24 cellular contexts compared by ENCODE assay signal in genomic region chr9:37399336-37399735, GRCh38. TPM values are rescaled to one million over a fixed set of nuclear protein-coding genes. Genes with fewer than 3 reads are reported as not detected.
A peak's percentile ranks its signal among the peaks of the same experiment; 100 is the strongest.
DNase-seq lines count a peak whose midpoint lies in the region; ATAC-seq and TF ChIP-seq lines count a peak whose summit lies in the region.
"Had no signal": no experiment of that assay in that cellular context is flagged by ENCODE, and none has a peak within 500 bp of the region (broad histone marks: within the 10 kb centered on the region; RNA-seq: fewer than 3 reads in every experiment).

No MANE protein-coding gene starts in this region.

- H2AFZ ChIP-seq in Karpas-422 (ENCODE audit: low read length): 0 out of 2 replicates have a peak overlapping the region, but pooled peaks have one; percentile 18
- H2AFZ ChIP-seq in SU-DHL-6 (ENCODE audit: low read depth, low read length, severe bottlenecking): no peak overlapping the region

- no peaks in the 10 kb centered on the region for H3K9me3 ChIP-seq in Karpas-422 (ENCODE audit: low read length)
- no peaks in the 10 kb centered on the region for H3K9me3 ChIP-seq in SU-DHL-6 (ENCODE audit: insufficient read depth, low read length)
- H3K9me3 ChIP-seq: HAP-1, MG63, Peyer's patch had no signal

- ATAC-seq in activated naive CD8-positive, alpha-beta T cell treated with anti-CD3 and anti-CD28 coated beads, Interleukin-2, amount 50 U/mL, for 24 hours: no peak
- peak; percentile 23 to 28 for ATAC-seq in stimulated activated naive B cell treated with anti-CD40 and anti-IgM and Interleukin-4, amounts not matched to agents 10 μg/mL and 1 μg/mL and 100 μg/mL, for 72 hours (replicated peaks)
- ATAC-seq in HG03159 (IDR thresholded peaks at IDR 0.05; ENCODE audit: unreplicated experiment): no peak
- ATAC-seq: K562 had no signal

- H3K4me1 Mint-ChIP-seq in activated naive CD8-positive, alpha-beta T cell treated with anti-CD3 and anti-CD28 coated beads, Interleukin-2, amount 50 U/mL, for 24 hours: peaks cover 16% of the 10 kb centered on the region
- peaks cover 4% of the 10 kb centered on the region for H3K4me1 Mint-ChIP-seq in activated naive CD8-positive, alpha-beta T cell treated with anti-CD3 and anti-CD28 coated beads for 36 hours
- H3K4me1 Mint-ChIP-seq in stimulated activated naive B cell treated with anti-CD40 and anti-IgM and Interleukin-4, amounts not matched to agents 10 μg/mL and 1 μg/mL and 100 μg/mL, for 72 hours: peaks cover 49 to 81% of the 10 kb centered on the region in 2 donors

- H4K20me1 ChIP-seq in Karpas-422 (ENCODE audit: insufficient read depth, low read depth, low read length) (no peaks in the 10 kb centered on the region), SU-DHL-6 (ENCODE audit: low read depth, low read length) (no peaks in the 10 kb centered on the region)

- in situ Hi-C loops in G401 (cut with HindIII; ENCODE audit: low sequenced_read_pairs): no loop called here

- H3K27ac ChIP-seq in Karpas-422 (ENCODE audit: low read length) (peak overlapping the region; percentile 80), SU-DHL-6 (ENCODE audit: low read depth, low read length) (peak overlapping the region; percentile 95)
- H3K27ac ChIP-seq: 22Rv1, Peyer's patch, SK-N-MC had no signal

- peak overlapping the region; percentile 30 for H3K27ac Mint-ChIP-seq in activated naive CD8-positive, alpha-beta T cell treated with anti-CD3 and anti-CD28 coated beads, Interleukin-2, amount 50 U/mL, for 24 hours
- no peak overlapping the region for H3K27ac Mint-ChIP-seq in activated naive CD8-positive, alpha-beta T cell treated with anti-CD3 and anti-CD28 coated beads for 36 hours
- peak overlapping the region; percentile 95 for H3K27ac Mint-ChIP-seq in stimulated activated naive B cell treated with anti-CD40 and anti-IgM and Interleukin-4, amounts not matched to agents 10 μg/mL and 1 μg/mL and 100 μg/mL, for 72 hours

- no peaks in the 10 kb centered on the region for H3K27me3 ChIP-seq in Karpas-422 (ENCODE audit: low read length)
- H3K27me3 ChIP-seq in SU-DHL-6 (ENCODE audit: low read length): no peaks in the 10 kb centered on the region
- H3K27me3 ChIP-seq: MG63, Peyer's patch had no signal

- H3K4me1 ChIP-seq in Karpas-422 (ENCODE audit: low read length): peaks cover 66% of the 10 kb centered on the region
- H3K4me1 ChIP-seq: HAP-1, Peyer's patch had no signal

- H3K79me2 ChIP-seq in Karpas-422 (ENCODE audit: low read length): no peaks in the 10 kb centered on the region
- H3K79me2 ChIP-seq in SU-DHL-6 (ENCODE audit: insufficient read depth, low read length): peaks cover 18% of the 10 kb centered on the region; the same call in 1 of the 2 replicates

- TF ChIP-seq CTCF in SU-DHL-6 (IDR thresholded peaks at IDR 0.05; ENCODE audit: insufficient read depth, low read length, poor library complexity, severe bottlenecking): no peak

- no peak for DNase-seq in activated naive CD8-positive, alpha-beta T cell treated with anti-CD3 and anti-CD28 coated beads, Interleukin-2, amount 50 U/mL, for 24 hours
- no peak for DNase-seq in activated naive CD8-positive, alpha-beta T cell treated with anti-CD3 and anti-CD28 coated beads for 36 hours
- DNase-seq in Karpas-422: peak; percentile 77
- DNase-seq in stimulated activated naive B cell treated with anti-CD40 and anti-IgM and Interleukin-4, amounts not matched to agents 10 μg/mL and 1 μg/mL and 100 μg/mL, for 72 hours: no peak
- no peak for DNase-seq in G401 (ENCODE audit: low spot score)
- DNase-seq in NCI-H345 (lab: John Stamatoyannopoulos, UW): no peak
- DNase-seq: ACHN; Calu3; DMS79 treated with DMSO at 0.1 percent for 48 hours; GOT3; MG63; NCI-H2029; NCI-H446 treated with DMSO at 0.1 percent for 48 hours; NCI-H82; NK-92 treated with Interleukin-12 subunit alpha and Interleukin-12 subunit beta, amount 100 ng/mL, for 24 hours; OCI-M1; Peyer's patch; SIG-M5 had no signal

- H3K36me3 ChIP-seq in Karpas-422 (ENCODE audit: insufficient read depth, low read length) (no peaks in the 10 kb centered on the region), SU-DHL-6 (ENCODE audit: low read length) (no peaks in the 10 kb centered on the region)
- H3K36me3 ChIP-seq: HAP-1, MG63, Peyer's patch had no signal

- H3K4me3 ChIP-seq in Karpas-422 (ENCODE audit: low read length): 0 out of 2 replicates have a peak overlapping the region, but pooled peaks have one; percentile 18
- H3K4me3 ChIP-seq in SU-DHL-6 (ENCODE audit: insufficient read depth, low read length, poor library complexity, severe bottlenecking): peak overlapping the region; percentile 17
- H3K4me3 ChIP-seq: HAP-1, K562, MG63, Peyer's patch, SK-N-MC had no signal

- no peaks in the 10 kb centered on the region for H3K36me3 Mint-ChIP-seq in activated naive CD8-positive, alpha-beta T cell treated with anti-CD3 and anti-CD28 coated beads, Interleukin-2, amount 50 U/mL, for 24 hours (ENCODE audit: low read depth)
- H3K36me3 Mint-ChIP-seq in activated naive CD8-positive, alpha-beta T cell treated with anti-CD3 and anti-CD28 coated beads for 36 hours: no peaks in the 10 kb centered on the region
- H3K36me3 Mint-ChIP-seq in stimulated activated naive B cell treated with anti-CD40 and anti-IgM and Interleukin-4, amounts not matched to agents 10 μg/mL and 1 μg/mL and 100 μg/mL, for 72 hours: peaks cover 4 to 20% of the 10 kb centered on the region in 2 donors

- peak overlapping the region; percentile 56 for H3K4me2 ChIP-seq in Karpas-422 (ENCODE audit: low read depth, low read length, poor library complexity, severe bottlenecking)
- peak overlapping the region; percentile 62 for H3K4me2 ChIP-seq in SU-DHL-6 (ENCODE audit: low read depth, low read length, poor library complexity, severe bottlenecking)

- H3K4me3 Mint-ChIP-seq in activated naive CD8-positive, alpha-beta T cell treated with anti-CD3 and anti-CD28 coated beads, Interleukin-2, amount 50 U/mL, for 24 hours: no peak overlapping the region
- no peak overlapping the region for H3K4me3 Mint-ChIP-seq in activated naive CD8-positive, alpha-beta T cell treated with anti-CD3 and anti-CD28 coated beads for 36 hours
- peak overlapping the region in 1 of 2 donors; percentile 69 for H3K4me3 Mint-ChIP-seq in stimulated activated naive B cell treated with anti-CD40 and anti-IgM and Interleukin-4, amounts not matched to agents 10 μg/mL and 1 μg/mL and 100 μg/mL, for 72 hours

- H3K9ac ChIP-seq in Karpas-422 (ENCODE audit: low read length) (peak overlapping the region; percentile 20; the same call in 1 of the 2 replicates), SU-DHL-6 (ENCODE audit: low read length) (peak overlapping the region; percentile 83)

- peaks cover 97% of the 10 kb centered on the region for H3F3A ChIP-seq in SU-DHL-6 (ENCODE audit: insufficient read depth)

- no peaks in the 10 kb centered on the region for H3K27me3 Mint-ChIP-seq in activated naive CD8-positive, alpha-beta T cell treated with anti-CD3 and anti-CD28 coated beads, Interleukin-2, amount 50 U/mL, for 24 hours
- H3K27me3 Mint-ChIP-seq in activated naive CD8-positive, alpha-beta T cell treated with anti-CD3 and anti-CD28 coated beads for 36 hours: no peaks in the 10 kb centered on the region
- no peaks in the 10 kb centered on the region for H3K27me3 Mint-ChIP-seq in stimulated activated naive B cell treated with anti-CD40 and anti-IgM and Interleukin-4, amounts not matched to agents 10 μg/mL and 1 μg/mL and 100 μg/mL, for 72 hours

- no peaks in the 10 kb centered on the region for H3K9me2 ChIP-seq in Karpas-422 (replicated peaks; ENCODE audit: insufficient read depth, low read length)
- no peaks in the 10 kb centered on the region for H3K9me2 ChIP-seq in SU-DHL-6 (replicated peaks; ENCODE audit: insufficient read depth, low read length)

- no peaks in the 10 kb centered on the region for H3K9me3 Mint-ChIP-seq in activated naive CD8-positive, alpha-beta T cell treated with anti-CD3 and anti-CD28 coated beads, Interleukin-2, amount 50 U/mL, for 24 hours
- H3K9me3 Mint-ChIP-seq in activated naive CD8-positive, alpha-beta T cell treated with anti-CD3 and anti-CD28 coated beads for 36 hours: no peaks in the 10 kb centered on the region
- H3K9me3 Mint-ChIP-seq in stimulated activated naive B cell treated with anti-CD40 and anti-IgM and Interleukin-4, amounts not matched to agents 10 μg/mL and 1 μg/mL and 100 μg/mL, for 72 hours: peaks cover 0 to 1% of the 10 kb centered on the region in 2 donors

RNA-seq across cellular contexts. Expression of gene GRHPR, which starts 23.2 kb away (rescaled TPM):
- total RNA-seq in activated naive CD8-positive, alpha-beta T cell treated with anti-CD3 and anti-CD28 coated beads for 36 hours: 10 to 100 TPM; 79.5 to 82.0 TPM
- total RNA-seq in Karpas-422 (2014; rRNA removed; shearing (Covaris generic); ENCODE audit: low replicate concordance): 234 and 345 TPM in 2 replicates
- 181 and 183 TPM in 2 replicates for total RNA-seq in G401 (2014; rRNA removed; shearing (Covaris generic))

Comparison
In these comparisons a context has a peak if more than half of its experiments do, and no peak if none do; other contexts are left out.
1. ATAC-seq: peak in stimulated activated naive B cell treated with anti-CD40 and anti-IgM and Interleukin-4, amounts not matched to agents 10 μg/mL and 1 μg/mL and 100 μg/mL, for 72 hours (2 of 2); none in activated naive CD8-positive, alpha-beta T cell treated with anti-CD3 and anti-CD28 coated beads, Interleukin-2, amount 50 U/mL, for 24 hours (single experiment) and HG03159 (single experiment).